ENCODE assay signal across 19 cellular contexts in genomic region chr1:38106726-38107125, GRCh38.
DNase-seq lines count a peak whose midpoint lies in the region; ATAC-seq, FAIRE-seq and TF ChIP-seq lines count a peak whose summit lies in the region.
"Had no signal": no experiment of that assay in that cellular context is flagged by ENCODE, and none has a peak within 500 bp of the region (broad histone marks: within the 10 kb centered on the region; RNA-seq: fewer than 3 reads in every experiment).

No MANE protein-coding gene starts in this region.

- no peak for TF ChIP-seq CTCF in GM12878 (IDR thresholded peaks at IDR 0.05 in 2 of 3, conservative IDR thresholded peaks at IDR 0.05 in 1 of 3; ENCODE audit: control insufficient read depth in 2 of 3, extremely low read depth in 1 of 3, insufficient read depth in 1 of 3, low read depth in 3 of 3, low read length in 3 of 3)
- TF ChIP-seq CTCF in parathyroid adenoma (IDR thresholded peaks at IDR 0.05): no peak

- WGBS in GM12878 (ENCODE audit: insufficient coverage, insufficient replicate concordance, low lambda C conversion rate, missing lambda C conversion rate): 2% methylated on average over 4 of the region's 4 CpGs

- H3K27ac ChIP-seq in GM12878 (ENCODE audit: control insufficient read depth, insufficient read depth) (no peak overlapping the region), parathyroid adenoma (peak overlapping the region; percentile 59)
- H3K27ac ChIP-seq: BLaER1 treated with 17β-estradiol and CSF1 and Interleukin-3, amounts not matched to agents 10 nM and 100 nM had no signal

- CTCF ChIA-PET in GM12878 (lab: Yijun Ruan, JAX): interaction anchor here (0.5 to 1.2 kb wide), 4 partner anchors 15 to 154 kb away, joined by 3 to 5 read pairs (median 3); no protein-coding TSS in a partner anchor

- H3K36me3 ChIP-seq in GM12878 (ENCODE audit: control insufficient read depth in 2 of 2, insufficient read depth in 2 of 2, low read length in 1 of 2) (no peaks in the 10 kb centered on the region), parathyroid adenoma (ENCODE audit: control insufficient read depth, insufficient read depth, low read length) (no peaks in the 10 kb centered on the region)
- H3K36me3 ChIP-seq: BLaER1 treated with 17β-estradiol and CSF1 and Interleukin-3, amounts not matched to agents 10 nM and 100 nM had no signal

- no peak for TF ChIP-seq POLR2A in GM12878 (IDR thresholded peaks at IDR 0.05; ENCODE audit: low read depth, low read length)

- no TSS peak for BruUV-seq in GM12878 (replicated peaks; lab: Mats Ljungman, UMichigan)

- H3K9me3 ChIP-seq in GM12878 (replicated peaks; ENCODE audit: control insufficient read depth, insufficient read depth, low read length): 0 out of 3 replicates have a peak, but pooled peaks cover 1% of the 10 kb centered on the region
- no peaks in the 10 kb centered on the region for H3K9me3 ChIP-seq in parathyroid adenoma (ENCODE audit: control insufficient read depth, low read length)

- H3K79me2 ChIP-seq in GM12878 (ENCODE audit: control insufficient read depth, insufficient read depth, low read length): no peaks in the 10 kb centered on the region
- H3K79me2 ChIP-seq in parathyroid adenoma: no peaks in the 10 kb centered on the region

- TF ChIP-seq RAD21 in GM12878 (IDR thresholded peaks at IDR 0.05; ENCODE audit: insufficient read depth, low read depth, low read length): no peak

- H3K4me1 ChIP-seq in GM12878 (ENCODE audit: control insufficient read depth, insufficient read depth, low read length) (no peaks in the 10 kb centered on the region; the same call in 1 of the 2 replicates), parathyroid adenoma (peaks cover 12% of the 10 kb centered on the region)
- H3K4me1 ChIP-seq: BLaER1 treated with 17β-estradiol and CSF1 and Interleukin-3, amounts not matched to agents 10 nM and 100 nM had no signal

- in situ Hi-C loops in GM12878 (cut with MboI): no loop called here

- RAD21 ChIA-PET in GM12878 (lab: Charles Lee; ENCODE audit: unreplicated experiment): interaction anchor here (1.1 kb wide), 1 partner anchor 155 kb away, joined by 3 read pairs; no protein-coding TSS in a partner anchor

- FAIRE-seq in GM12878 (lab: Jason Lieb, UNC): no peak
- FAIRE-seq: H1, HTR-8/SVneo, K562 had no signal

- H3K27me3 ChIP-seq in GM12878 (replicated peaks in 1 of 2; ENCODE audit: control insufficient read depth in 2 of 2, insufficient read depth in 2 of 2, low read length in 1 of 2) (no peaks in the 10 kb centered on the region), parathyroid adenoma (ENCODE audit: control insufficient read depth, insufficient read depth, low read length) (no peaks in the 10 kb centered on the region)
- H3K27me3 ChIP-seq: BLaER1 treated with 17β-estradiol and CSF1 and Interleukin-3, amounts not matched to agents 10 nM and 100 nM had no signal

- ATAC-seq in HG02610 (IDR thresholded peaks at IDR 0.05; ENCODE audit: unreplicated experiment) (peak; percentile 48), GM12878 (peak; percentile 29; the same call in 1 of the 3 replicates), GM19023 (IDR thresholded peaks at IDR 0.05; ENCODE audit: unreplicated experiment) (no peak), Right ventricle myocardium inferior (no peak)
- ATAC-seq: K562 had no signal

- SMC1A ChIA-PET in GM12878 (lab: Charles Lee; ENCODE audit: uncharacterized antibody, unreplicated experiment): interaction anchor here (1.0 to 2.0 kb wide), 6 partner anchors 13 to 54 kb away, joined by 3 to 5 read pairs (median 4); no protein-coding TSS in a partner anchor

- POLR2A ChIA-PET in GM12878 (lab: Charles Lee): interaction anchor here (0.8 kb wide), 1 partner anchor 46 kb away, joined by 3 read pairs; no protein-coding TSS in a partner anchor

- H2AFZ ChIP-seq in GM12878 (ENCODE audit: control insufficient read depth, low read depth, low read length) (no peak overlapping the region), parathyroid adenoma (no peak overlapping the region)

- no peak for TF ChIP-seq EP300 in GM12878 (IDR thresholded peaks at IDR 0.05; ENCODE audit: borderline replicate concordance in 1 of 2, control insufficient read depth in 1 of 2, low read depth in 2 of 2, low read length in 2 of 2)

- intact Hi-C loops in GM12878 (cut with micrococcal nuclease; ENCODE audit: unreplicated experiment) (no loop called here), Right ventricle myocardium inferior (cut with DNase I) (no loop called here), head of caudate nucleus (cut with DNase I) (no loop called here)

- DNase-seq in GM12878 (ENCODE audit: low read depth, low spot score) (no peak), superior temporal gyrus (ENCODE audit: extremely low spot score) (no peak), Right ventricle myocardium inferior (ENCODE audit: missing footprints) (no peak), head of caudate nucleus (no peak)
- DNase-seq: CD8-positive, alpha-beta memory T cell; COR-L47; DMS 273 treated with DMSO at 0.1 percent for 48 hours; DMS53; DND-41; EL; H9; IMR-90 had no signal

- H3K4me2 ChIP-seq in GM12878 (ENCODE audit: control insufficient read depth, insufficient read depth): no peak overlapping the region
- peak overlapping the region; percentile 64 for H3K4me2 ChIP-seq in parathyroid adenoma (ENCODE audit: low read length)

- H3K4me3 ChIP-seq in GM12878 (no peak overlapping the region), parathyroid adenoma (ENCODE audit: low read depth, low read length) (peak overlapping the region; percentile 29)
- H3K4me3 ChIP-seq: BLaER1 treated with 17β-estradiol and CSF1 and Interleukin-3, amounts not matched to agents 10 nM and 100 nM; K562 had no signal

- H4K20me1 ChIP-seq in GM12878 (ENCODE audit: control insufficient read depth, insufficient read depth): no peaks in the 10 kb centered on the region
- H4K20me1 ChIP-seq: BLaER1 treated with 17β-estradiol and CSF1 and Interleukin-3, amounts not matched to agents 10 nM and 100 nM had no signal

- H3K9ac ChIP-seq in GM12878 (ENCODE audit: control insufficient read depth, insufficient read depth, low read length) (no peak overlapping the region), parathyroid adenoma (no peak overlapping the region)
- H3K9ac ChIP-seq: BLaER1 treated with 17β-estradiol and CSF1 and Interleukin-3, amounts not matched to agents 10 nM and 100 nM had no signal

TF ChIP-seq in GM12878, 131 proteins besides CTCF, POLR2A, EP300 and RAD21:
- TF ChIP-seq ZNF622 (IDR thresholded peaks at IDR 0.05) (no peak), YY1 (IDR thresholded peaks at IDR 0.05; ENCODE audit: low read depth, low read length) (no peak), CHD2 (IDR thresholded peaks at IDR 0.05; ENCODE audit: borderline replicate concordance, low read depth, low read length) (no peak), JUND (IDR thresholded peaks at IDR 0.05; ENCODE audit: low read depth, low read length) (no peak), CHD4 (IDR thresholded peaks at IDR 0.05) (no peak), E2F4 (IDR thresholded peaks at IDR 0.05; ENCODE audit: low read depth, low read length) (no peak), SUPT20H (IDR thresholded peaks at IDR 0.05; ENCODE audit: borderline replicate concordance, control insufficient read depth, low read depth, low read length) (no peak), MTA3 (IDR thresholded peaks at IDR 0.05; ENCODE audit: borderline replicate concordance, low read length) (no peak), CEBPB (IDR thresholded peaks at IDR 0.05; ENCODE audit: borderline replicate concordance in 1 of 2, low read depth in 2 of 2, low read length in 2 of 2) (no peak)

Comparison
In these comparisons a context has a peak if more than half of its experiments do, and no peak if none do; other contexts are left out.
1. ATAC-seq: peak in HG02610 (single experiment) and GM12878 (single experiment); none in GM19023 (single experiment) and Right ventricle myocardium inferior (single experiment).